ENCODE assay signal across 23 cellular contexts in the genomic region with DNA sequence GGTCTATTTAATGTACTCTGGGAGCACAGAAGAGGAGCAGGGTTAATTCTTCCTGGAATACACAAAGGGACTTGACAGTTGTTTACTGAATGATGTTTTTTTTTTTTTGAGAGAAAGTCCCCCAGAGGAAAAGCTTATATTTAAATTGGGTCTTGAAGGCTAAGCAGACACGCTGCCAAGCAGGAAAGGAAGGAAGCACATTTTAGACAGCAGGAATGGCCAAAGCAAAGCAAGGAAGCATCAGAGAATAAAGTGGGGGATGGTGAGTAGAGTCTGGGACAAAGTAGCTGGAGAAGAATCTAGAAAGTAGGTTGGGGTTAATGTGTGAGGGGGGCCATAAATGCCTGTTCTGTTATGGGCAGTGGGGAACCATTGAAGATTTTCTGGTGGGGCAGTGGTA. TPM values are rescaled to one million over a fixed set of nuclear protein-coding genes. Genes with fewer than 3 reads are reported as not detected.
A peak's percentile ranks its signal among the peaks of the same experiment; 100 is the strongest.
DNase-seq lines count a peak whose midpoint lies in the region; ATAC-seq, FAIRE-seq and TF ChIP-seq lines count a peak whose summit lies in the region.
"Had no signal": no experiment of that assay in that cellular context is flagged by ENCODE, and none has a peak within 500 bp of the region (broad histone marks: within the 10 kb centered on the region; RNA-seq: fewer than 3 reads in every experiment).

No MANE protein-coding gene starts in this region.

- TF ChIP-seq CTCF in right lobe of liver (IDR thresholded peaks at IDR 0.05) = no peak
- TF ChIP-seq CTCF in HepG2 (CRISPR knock-in tag; IDR thresholded peaks at IDR 0.05) = no peak

- H3K27me3 Mint-ChIP-seq in central memory CD8-positive, alpha-beta T cell = no peaks in the 10 kb centered on the region
- no peaks in the 10 kb centered on the region for H3K27me3 Mint-ChIP-seq in activated CD4-positive, alpha-beta T cell treated with anti-CD3 and anti-CD28 coated beads, Interleukin-2, amount 10 ng/mL, durations not matched to agents 24 days and 14 days

- WGBS in right lobe of liver (ENCODE audit: insufficient coverage, low coverage, low lambda C conversion rate, missing lambda C conversion rate) = 93% methylated on average over 1 of the region's 1 CpG
- whole genome bisulfite sequencing in HepG2 (ENCODE audit: low lambda C conversion rate) = 100% methylated on average over 1 of the region's 1 CpG
- WGBS in mesenchymal stem cell = 63% methylated on average over 1 of the region's 1 CpG

- H3K9ac ChIP-seq in HepG2 (ENCODE audit: insufficient read depth, low read depth, low read length) (no peak overlapping the region), mesenchymal stem cell (ENCODE audit: low read length) (no peak overlapping the region)
- H3K9ac ChIP-seq: KMS-11 had no signal

- H2BK15ac ChIP-seq in mesenchymal stem cell (ENCODE audit: low read depth, poor library complexity, severe bottlenecking) = no peak overlapping the region

- CTCF ChIA-PET in HepG2 (lab: Yijun Ruan, JAX; ENCODE audit: low intra/inter-chr PET ratio, low total read pairs) = no interaction called here

- no peak overlapping the region for H4K91ac ChIP-seq in mesenchymal stem cell (ENCODE audit: low read length)

- H3K9me3 Mint-ChIP-seq in central memory CD8-positive, alpha-beta T cell = no peaks in the 10 kb centered on the region
- H3K9me3 Mint-ChIP-seq in activated CD4-positive, alpha-beta T cell treated with anti-CD3 and anti-CD28 coated beads, Interleukin-2, amount 10 ng/mL, durations not matched to agents 24 days and 14 days = no peaks in the 10 kb centered on the region

- in situ Hi-C loops in HepG2 (cut with HindIII; ENCODE audit: extremely low pct_ligation_motif_present, low pct_unique_long_range_greater_than_20kb) = no loop called here

- no peaks in the 10 kb centered on the region for H3K4me1 ChIP-seq in right lobe of liver
- H3K4me1 ChIP-seq in HepG2 (ENCODE audit: insufficient read depth, low read length) = no peaks in the 10 kb centered on the region
- peaks cover 2% of the 10 kb centered on the region for H3K4me1 ChIP-seq in mesenchymal stem cell (ENCODE audit: control insufficient read depth, insufficient read depth, low read depth, low read length)
- H3K4me1 ChIP-seq: A549, BE2C, HAP-1 had no signal

- TF ChIP-seq RAD21 in HepG2 (CRISPR knock-in tag; IDR thresholded peaks at IDR 0.05) = no peak

- H3K27ac ChIP-seq in right lobe of liver (no peak overlapping the region), HepG2 (ENCODE audit: extremely low read length, insufficient read depth, low read length) (no peak overlapping the region), mesenchymal stem cell (ENCODE audit: low read length, poor library complexity, severe bottlenecking) (no peak overlapping the region)
- H3K27ac ChIP-seq: A549, KMS-11, RWPE1 had no signal

- H2AK5ac ChIP-seq in mesenchymal stem cell (ENCODE audit: low read length, severe bottlenecking) = no peak overlapping the region

- no peak overlapping the region for H3K4me3 Mint-ChIP-seq in central memory CD8-positive, alpha-beta T cell
- no peak overlapping the region for H3K4me3 Mint-ChIP-seq in activated CD4-positive, alpha-beta T cell treated with anti-CD3 and anti-CD28 coated beads, Interleukin-2, amount 10 ng/mL, durations not matched to agents 24 days and 14 days

- peak in 3 of 4 donors; percentile 39 to 65 (median 65) for ATAC-seq in right lobe of liver
- ATAC-seq in HepG2 = no peak
- ATAC-seq in central memory CD8-positive, alpha-beta T cell (replicated peaks; ENCODE audit: extremely low read depth, poor library complexity, severe bottlenecking) = no peak
- no peak for ATAC-seq in HG03378 (IDR thresholded peaks at IDR 0.05; ENCODE audit: unreplicated experiment)
- ATAC-seq: A549, GM12878, SK-N-SH treated with all-trans-retinoic acid at 6 μM for 48 hours had no signal

- H3K36me3 ChIP-seq in right lobe of liver (peaks cover 0 to 29% (median 15%) of the 10 kb centered on the region in 4 donors), HepG2 (replicated peaks in 1 of 2; ENCODE audit: control insufficient read depth in 1 of 2, insufficient read depth in 2 of 2, low read length in 2 of 2) (peaks cover 14 to 58% of the 10 kb centered on the region in 2 experiments), mesenchymal stem cell (ENCODE audit: control insufficient read depth in 1 of 2, insufficient read depth in 2 of 2, low read depth in 1 of 2, low read length in 2 of 2) (peaks cover 27 to 58% of the 10 kb centered on the region in 2 experiments)

- POLR2A ChIA-PET in HepG2 (lab: Yijun Ruan, JAX) = no interaction called here

- DNase-seq in right lobe of liver (no peak), HepG2 (ENCODE audit: low spot score) (no peak), mesenchymal stem cell (no peak)
- DNase-seq in central memory CD8-positive, alpha-beta T cell (ENCODE audit: low spot score in 2 of 2) = no peak
- DNase-seq in activated effector memory CD4-positive, alpha-beta T cell treated with anti-CD3 and anti-CD28 coated beads, Interleukin-2, amount 50 U/mL, for 16 hours = no peak
- no peak for DNase-seq in activated CD4-positive, alpha-beta T cell treated with anti-CD3 and anti-CD28 coated beads, Interleukin-2, amount 10 ng/mL, durations not matched to agents 24 days and 14 days
- DNase-seq: BE2C, DND-41, IMR-90, NCI-H1105, NCI-H146, NCI-H2029, NCI-H2227 treated with DMSO at 0.1 percent for 48 hours, NCI-H510A, SHP77 treated with DMSO at 0.1 percent for 48 hours had no signal

- peaks cover 26% of the 10 kb centered on the region for H3K79me1 ChIP-seq in mesenchymal stem cell (replicated peaks; ENCODE audit: low read length, poor library complexity, severe bottlenecking)

- TF ChIP-seq EP300 in HepG2 (IDR thresholded peaks at IDR 0.05; ENCODE audit: low read depth in 2 of 2, low read length in 2 of 2) (no peak), HepG2 (CRISPR knock-in tag; IDR thresholded peaks at IDR 0.05; ENCODE audit: borderline replicate concordance) (no peak)

- H2BK120ac ChIP-seq in mesenchymal stem cell (ENCODE audit: low read depth, low read length) = no peak overlapping the region

- H3K4ac ChIP-seq in mesenchymal stem cell (ENCODE audit: low read depth in 1 of 2, low read length in 2 of 2) = no peak overlapping the region

- no peaks in the 10 kb centered on the region for H3K79me2 ChIP-seq in HepG2 (ENCODE audit: insufficient read depth, low read length)

- no peaks in the 10 kb centered on the region for H4K20me1 ChIP-seq in HepG2 (ENCODE audit: insufficient read depth, low read length)

- no peak for FAIRE-seq in HepG2 (lab: Jason Lieb, UNC)
- FAIRE-seq: A549, GM12878, HTR-8/SVneo had no signal

- no peak overlapping the region for H3K18ac ChIP-seq in mesenchymal stem cell (ENCODE audit: low read depth in 1 of 2, low read length in 2 of 2)

- no peak overlapping the region for H3K4me2 ChIP-seq in HepG2 (ENCODE audit: low read depth, low read length)
- no peak overlapping the region for H3K4me2 ChIP-seq in mesenchymal stem cell (ENCODE audit: low read length, poor library complexity, severe bottlenecking)
- H3K4me2 ChIP-seq: A549, KMS-11 had no signal

- peak overlapping the region; percentile 24 for H3K27ac Mint-ChIP-seq in central memory CD8-positive, alpha-beta T cell (ENCODE audit: low read depth)
- no peak overlapping the region for H3K27ac Mint-ChIP-seq in activated CD4-positive, alpha-beta T cell treated with anti-CD3 and anti-CD28 coated beads, Interleukin-2, amount 10 ng/mL, durations not matched to agents 24 days and 14 days

- H2AFZ ChIP-seq in HepG2 (ENCODE audit: low read length) (no peak overlapping the region), mesenchymal stem cell (ENCODE audit: low read depth, low read length) (no peak overlapping the region)

- intact Hi-C loops in right lobe of liver (cut with DNase I) (no loop called here), HepG2 (cut with micrococcal nuclease; ENCODE audit: unreplicated experiment) (no loop called here)
- intact Hi-C loops in activated CD4-positive, alpha-beta T cell treated with anti-CD3 and anti-CD28 coated beads, Interleukin-2, amount 10 ng/mL, durations not matched to agents 24 days and 14 days (cut with micrococcal nuclease) = no loop called here

- peak overlapping the region; percentile 24 for H4K8ac ChIP-seq in mesenchymal stem cell (ENCODE audit: low read length)

- BruUV-seq in HepG2 (replicated peaks; lab: Mats Ljungman, UMichigan) = no TSS peak

- no peak for TF ChIP-seq POLR2A in right lobe of liver (IDR thresholded peaks at IDR 0.05)
- TF ChIP-seq POLR2A in HepG2 (IDR thresholded peaks at IDR 0.05; ENCODE audit: insufficient read depth in 1 of 2, low read depth in 2 of 2, low read length in 2 of 2) = no peak

- H3K9me3 ChIP-seq in right lobe of liver = no peaks in the 10 kb centered on the region
- no peaks in the 10 kb centered on the region for H3K9me3 ChIP-seq in HepG2 (ENCODE audit: low read length)
- H3K9me3 ChIP-seq in mesenchymal stem cell (ENCODE audit: control insufficient read depth, low read length) = no peaks in the 10 kb centered on the region
- H3K9me3 ChIP-seq: A549, BE2C, HAP-1 had no signal

- H2BK5ac ChIP-seq in mesenchymal stem cell (ENCODE audit: low read depth, low read length, poor library complexity, severe bottlenecking) = no peak overlapping the region

- peaks cover 45% of the 10 kb centered on the region for H3K36me3 Mint-ChIP-seq in central memory CD8-positive, alpha-beta T cell (ENCODE audit: insufficient read depth)
- peaks cover 40% of the 10 kb centered on the region for H3K36me3 Mint-ChIP-seq in activated CD4-positive, alpha-beta T cell treated with anti-CD3 and anti-CD28 coated beads, Interleukin-2, amount 10 ng/mL, durations not matched to agents 24 days and 14 days (ENCODE audit: low read depth)

- no peaks in the 10 kb centered on the region for H3K4me1 Mint-ChIP-seq in central memory CD8-positive, alpha-beta T cell
- no peaks in the 10 kb centered on the region for H3K4me1 Mint-ChIP-seq in activated CD4-positive, alpha-beta T cell treated with anti-CD3 and anti-CD28 coated beads, Interleukin-2, amount 10 ng/mL, durations not matched to agents 24 days and 14 days

- no peak overlapping the region for H2BK12ac ChIP-seq in mesenchymal stem cell (ENCODE audit: low read length in 2 of 2)

- H3K27me3 ChIP-seq in right lobe of liver = no peaks in the 10 kb centered on the region
- no peaks in the 10 kb centered on the region; a peak in 1 of 5 replicates for H3K27me3 ChIP-seq in HepG2 (ENCODE audit: control insufficient read depth in 1 of 2, insufficient read depth in 2 of 2, low read length in 2 of 2)
- no peaks in the 10 kb centered on the region for H3K27me3 ChIP-seq in mesenchymal stem cell (ENCODE audit: control insufficient read depth in 1 of 2, insufficient read depth in 1 of 2, low read length in 2 of 2)
- H3K27me3 ChIP-seq: BE2C had no signal

- H3K23ac ChIP-seq in mesenchymal stem cell (ENCODE audit: low read length in 2 of 2) = no peak overlapping the region

- H3K4me3 ChIP-seq in right lobe of liver (no peak overlapping the region), HepG2 (replicated peaks in 1 of 3; ENCODE audit: insufficient read depth in 1 of 3, low read depth in 2 of 3, low read length in 3 of 3) (no peak overlapping the region), mesenchymal stem cell (ENCODE audit: insufficient read depth in 1 of 2, low read depth in 1 of 2, low read length in 2 of 2) (no peak overlapping the region)
- H3K4me3 ChIP-seq: A549, GM12878, HAP-1 had no signal

- no peak overlapping the region for H3K14ac ChIP-seq in mesenchymal stem cell (ENCODE audit: low read length in 2 of 2)

RNA-seq across cellular contexts. Expression of gene ZNF346, which starts 21.5 kb away (rescaled TPM):
- total RNA-seq in right lobe of liver (1 to 10 TPM; 5.3 to 7.4 (median 6.0) TPM), HepG2 (2016; rRNA removed; fragmentation: Illumina TruSeq; extraction: Trizol) (19.4 and 20.1 TPM in 2 replicates)
- total RNA-seq in HepG2 (2016; cell fraction: cytosol; rRNA removed; fragmentation: Illumina TruSeq; extraction: Trizol; ENCODE audit: low read depth) = 8.2 and 16.0 TPM in 2 replicates
- total RNA-seq in HepG2 (2016; cell fraction: insoluble cytoplasmic fraction; rRNA removed; fragmentation: Illumina TruSeq; extraction: Trizol) = 19.4 and 20.5 TPM in 2 replicates
- 13.5 and 15.4 TPM in 2 replicates for total RNA-seq in HepG2 (2016; cell fraction: membrane; rRNA removed; fragmentation: Illumina TruSeq; extraction: Trizol)
- total RNA-seq in HepG2 (2016; cell fraction: nucleus; rRNA removed; fragmentation: Illumina TruSeq; extraction: Trizol) = 18.2 and 22.1 TPM in 2 replicates
- polyA plus RNA-seq in HepG2 (2011; rRNA removed) = 8.3 and 8.6 TPM in 2 replicates
- 5.6 and 7.0 TPM in 2 replicates for polyA plus RNA-seq in HepG2 (2011; cell fraction: cytosol; rRNA removed)
- 16.4 and 16.8 TPM in 2 replicates for polyA plus RNA-seq in HepG2 (2011; cell fraction: nucleus; rRNA removed)
- 7.4 and 8.5 TPM in 2 replicates for polyA plus RNA-seq in HepG2 (2012)
- 3.3 and 3.4 TPM in 2 replicates for polyA plus RNA-seq in HepG2 (2016; cell fraction: cytosol; fragmentation: Illumina TruSeq; extraction: Trizol; ENCODE audit: low read depth)
- 20.8 and 23.3 TPM in 2 replicates for polyA plus RNA-seq in HepG2 (2016; cell fraction: insoluble cytoplasmic fraction; fragmentation: Illumina TruSeq; extraction: Trizol; ENCODE audit: low read depth)
- polyA plus RNA-seq in HepG2 (2016; cell fraction: membrane; fragmentation: Illumina TruSeq; extraction: Trizol; ENCODE audit: low read depth) = 8.4 and 8.7 TPM in 2 replicates
- 21.0 and 22.3 TPM in 2 replicates for polyA plus RNA-seq in HepG2 (2016; cell fraction: nucleus; fragmentation: Illumina TruSeq; extraction: Trizol; ENCODE audit: insufficient read depth, low read depth)
- 14.6 and 34.4 TPM in 2 replicates for polyA minus RNA-seq in HepG2 (2011; rRNA and poly(A)+ RNA removed; ENCODE audit: low replicate concordance)
- polyA minus RNA-seq in HepG2 (2011; cell fraction: cytosol; rRNA and poly(A)+ RNA removed) = 5.1 and 5.7 TPM in 2 replicates
- 20.9 and 25.0 TPM in 2 replicates for polyA minus RNA-seq in HepG2 (2011; cell fraction: nucleus; rRNA and poly(A)+ RNA removed)
- 8.8 TPM for polyA plus RNA-seq in mesenchymal stem cell (2013, experiment 1 of 2)
- 9.3 TPM for polyA plus RNA-seq in mesenchymal stem cell (2013, experiment 2 of 2)
- 30.2 and 32.1 TPM in 2 replicates for total RNA-seq in activated CD4-positive, alpha-beta T cell treated with anti-CD3 and anti-CD28 coated beads, Interleukin-2, amount 10 ng/mL, durations not matched to agents 24 days and 14 days

RNA-seq across cellular contexts. Expression of gene UIMC1, which starts 37.4 kb away (rescaled TPM):
- 10 to 100 TPM in 4 of 6 experiments, 1 to 10 TPM in 2; 8.4 to 15.6 (median 13.0) TPM for total RNA-seq in right lobe of liver
- total RNA-seq in HepG2 (2016; rRNA removed; fragmentation: Illumina TruSeq; extraction: Trizol) = 32.7 and 37.5 TPM in 2 replicates
- 42.0 and 51.6 TPM in 2 replicates for total RNA-seq in HepG2 (2016; cell fraction: cytosol; rRNA removed; fragmentation: Illumina TruSeq; extraction: Trizol; ENCODE audit: low read depth)
- total RNA-seq in HepG2 (2016; cell fraction: insoluble cytoplasmic fraction; rRNA removed; fragmentation: Illumina TruSeq; extraction: Trizol) = 35.9 and 36.2 TPM in 2 replicates
- 21.0 and 23.4 TPM in 2 replicates for total RNA-seq in HepG2 (2016; cell fraction: membrane; rRNA removed; fragmentation: Illumina TruSeq; extraction: Trizol)
- 45.6 and 50.9 TPM in 2 replicates for total RNA-seq in HepG2 (2016; cell fraction: nucleus; rRNA removed; fragmentation: Illumina TruSeq; extraction: Trizol)
- polyA plus RNA-seq in HepG2 (2011; rRNA removed) = 14.0 and 18.9 TPM in 2 replicates
- 9.7 and 11.8 TPM in 2 replicates for polyA plus RNA-seq in HepG2 (2011; cell fraction: cytosol; rRNA removed)
- 17.7 and 22.7 TPM in 2 replicates for polyA plus RNA-seq in HepG2 (2011; cell fraction: nucleus; rRNA removed)
- 22.9 and 28.6 TPM in 2 replicates for polyA plus RNA-seq in HepG2 (2012)
- polyA plus RNA-seq in HepG2 (2016; cell fraction: cytosol; fragmentation: Illumina TruSeq; extraction: Trizol; ENCODE audit: low read depth) = 8.5 and 9.2 TPM in 2 replicates
- polyA plus RNA-seq in HepG2 (2016; cell fraction: insoluble cytoplasmic fraction; fragmentation: Illumina TruSeq; extraction: Trizol; ENCODE audit: low read depth) = 38.8 and 40.5 TPM in 2 replicates
- 13.0 and 17.3 TPM in 2 replicates for polyA plus RNA-seq in HepG2 (2016; cell fraction: membrane; fragmentation: Illumina TruSeq; extraction: Trizol; ENCODE audit: low read depth)
- polyA plus RNA-seq in HepG2 (2016; cell fraction: nucleus; fragmentation: Illumina TruSeq; extraction: Trizol; ENCODE audit: insufficient read depth, low read depth) = 55.9 and 65.1 TPM in 2 replicates
- 7.7 and 16.1 TPM in 2 replicates for polyA minus RNA-seq in HepG2 (2011; rRNA and poly(A)+ RNA removed; ENCODE audit: low replicate concordance)
- 13.8 and 16.4 TPM in 2 replicates for polyA minus RNA-seq in HepG2 (2011; cell fraction: cytosol; rRNA and poly(A)+ RNA removed)
- 46.1 and 49.6 TPM in 2 replicates for polyA minus RNA-seq in HepG2 (2011; cell fraction: nucleus; rRNA and poly(A)+ RNA removed)
- polyA plus RNA-seq in mesenchymal stem cell (2013, experiment 1 of 2) = 16.5 TPM
- polyA plus RNA-seq in mesenchymal stem cell (2013, experiment 2 of 2) = 17.8 TPM
- total RNA-seq in activated CD4-positive, alpha-beta T cell treated with anti-CD3 and anti-CD28 coated beads, Interleukin-2, amount 10 ng/mL, durations not matched to agents 24 days and 14 days = 65.2 and 68.5 TPM in 2 replicates

RNA-seq across cellular contexts. Expression of gene FGFR4, which starts 42.8 kb away (rescaled TPM):
- total RNA-seq in right lobe of liver (10 to 100 TPM; 38.9 to 73.3 (median 55.1) TPM), HepG2 (2016; rRNA removed; fragmentation: Illumina TruSeq; extraction: Trizol) (109 and 219 TPM in 2 replicates)
- 52.3 and 56.4 TPM in 2 replicates for total RNA-seq in HepG2 (2016; cell fraction: cytosol; rRNA removed; fragmentation: Illumina TruSeq; extraction: Trizol; ENCODE audit: low read depth)
- total RNA-seq in HepG2 (2016; cell fraction: insoluble cytoplasmic fraction; rRNA removed; fragmentation: Illumina TruSeq; extraction: Trizol) = 90.0 and 222 TPM in 2 replicates
- total RNA-seq in HepG2 (2016; cell fraction: membrane; rRNA removed; fragmentation: Illumina TruSeq; extraction: Trizol) = 106 and 116 TPM in 2 replicates
- 196 and 244 TPM in 2 replicates for total RNA-seq in HepG2 (2016; cell fraction: nucleus; rRNA removed; fragmentation: Illumina TruSeq; extraction: Trizol)
- 129 and 188 TPM in 2 replicates for polyA plus RNA-seq in HepG2 (2011; rRNA removed)
- polyA plus RNA-seq in HepG2 (2011; cell fraction: cytosol; rRNA removed) = 134 and 208 TPM in 2 replicates
- polyA plus RNA-seq in HepG2 (2011; cell fraction: nucleus; rRNA removed) = 419 and 525 TPM in 2 replicates
- polyA plus RNA-seq in HepG2 (2012) = 133 and 146 TPM in 2 replicates
- 42.6 and 44.6 TPM in 2 replicates for polyA plus RNA-seq in HepG2 (2016; cell fraction: cytosol; fragmentation: Illumina TruSeq; extraction: Trizol; ENCODE audit: low read depth)
- 85.7 and 113 TPM in 2 replicates for polyA plus RNA-seq in HepG2 (2016; cell fraction: insoluble cytoplasmic fraction; fragmentation: Illumina TruSeq; extraction: Trizol; ENCODE audit: low read depth)
- 86.4 and 98.3 TPM in 2 replicates for polyA plus RNA-seq in HepG2 (2016; cell fraction: membrane; fragmentation: Illumina TruSeq; extraction: Trizol; ENCODE audit: low read depth)
- polyA plus RNA-seq in HepG2 (2016; cell fraction: nucleus; fragmentation: Illumina TruSeq; extraction: Trizol; ENCODE audit: insufficient read depth, low read depth) = 453 and 457 TPM in 2 replicates
- 8.0 and 375 TPM in 2 replicates for polyA minus RNA-seq in HepG2 (2011; rRNA and poly(A)+ RNA removed; ENCODE audit: low replicate concordance)
- polyA minus RNA-seq in HepG2 (2011; cell fraction: cytosol; rRNA and poly(A)+ RNA removed) = 121 and 152 TPM in 2 replicates
- polyA minus RNA-seq in HepG2 (2011; cell fraction: nucleus; rRNA and poly(A)+ RNA removed) = 148 and 160 TPM in 2 replicates
- 16.1 TPM for polyA plus RNA-seq in mesenchymal stem cell (2013, experiment 1 of 2)
- polyA plus RNA-seq in mesenchymal stem cell (2013, experiment 2 of 2) = 16.0 TPM
- total RNA-seq in activated CD4-positive, alpha-beta T cell treated with anti-CD3 and anti-CD28 coated beads, Interleukin-2, amount 10 ng/mL, durations not matched to agents 24 days and 14 days = 1.6 and 2.4 TPM in 2 replicates

Comparison
In these comparisons a context has a peak if more than half of its experiments do, and no peak if none do; other contexts are left out.
1. ATAC-seq: peak in right lobe of liver (3 of 4); none in HepG2 (single experiment), central memory CD8-positive, alpha-beta T cell (single experiment) and HG03378 (single experiment).
2. RNA of gene FGFR4, which starts 42.8 kb away (total RNA-seq): 52.3 to 244 TPM in HepG2 and 38.9 to 73.3 TPM in right lobe of liver; 1.6 to 2.4 TPM in activated CD4-positive, alpha-beta T cell treated with anti-CD3 and anti-CD28 coated beads, Interleukin-2, amount 10 ng/mL, durations not matched to agents 24 days and 14 days; every median in the first group is over 10 times any median in the second.